Comparison of ENCODE assay signal across 8 cellular contexts in the genomic region with DNA sequence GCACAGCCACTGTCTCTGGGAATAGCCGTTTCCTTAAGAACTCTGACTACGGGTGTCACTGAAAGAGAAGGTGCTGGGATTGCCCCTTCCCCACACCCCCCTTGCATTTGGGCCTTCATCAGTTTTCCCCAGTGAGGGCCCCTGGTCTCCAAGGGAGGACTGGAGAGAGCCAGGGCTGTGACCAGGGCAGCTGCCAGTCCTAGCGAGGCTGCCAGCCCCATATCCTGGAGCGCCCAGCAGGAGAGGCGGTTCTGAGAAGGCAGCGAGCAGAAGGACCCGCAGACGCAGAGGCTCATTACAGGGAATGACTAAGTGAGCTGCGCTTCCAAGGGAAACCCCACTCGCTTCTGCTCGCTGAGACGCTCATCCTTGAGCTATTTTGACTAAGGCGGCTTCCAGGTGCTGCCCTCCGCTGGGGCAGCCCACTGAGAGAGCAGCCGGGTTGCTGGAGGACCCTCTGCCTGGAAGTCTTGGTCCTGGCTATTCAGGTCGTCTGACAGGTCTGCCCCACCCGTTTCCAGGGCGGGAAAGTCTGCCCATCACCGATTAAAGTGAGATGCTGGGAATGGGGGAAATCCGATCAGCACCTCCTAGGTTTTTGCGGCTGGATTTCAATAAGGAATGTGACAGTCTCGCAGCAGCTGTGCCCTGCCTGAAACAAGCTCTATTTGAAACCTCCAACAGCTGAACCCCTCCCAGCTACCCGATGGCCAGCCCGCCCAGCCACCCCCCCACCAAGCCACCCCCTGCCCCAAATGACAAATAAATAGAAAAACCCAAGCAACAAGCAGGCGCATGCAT. TPM values are rescaled to one million over a fixed set of nuclear protein-coding genes. Genes with fewer than 3 reads are reported as not detected.
A peak's percentile ranks its signal among the peaks of the same experiment; 100 is the strongest.
DNase-seq lines count a peak whose midpoint lies in the region; ATAC-seq and TF ChIP-seq lines count a peak whose summit lies in the region.

No MANE protein-coding gene starts in this region.

- H3K27me3 Mint-ChIP-seq in nephron progenitor cell (ENCODE audit: low read depth, poor library complexity) = peaks cover 68% of the 10 kb centered on the region

- peak overlapping the region; percentile 76 for H3K4me3 Mint-ChIP-seq in nephron progenitor cell

- H3K4me3 ChIP-seq in choroid plexus epithelial cell (ENCODE audit: low read depth, low read length) = peak overlapping the region; percentile 11

- H3K27ac Mint-ChIP-seq in nephron progenitor cell = no peak overlapping the region

- H3K9me3 Mint-ChIP-seq in nephron progenitor cell = no peaks in the 10 kb centered on the region

- DNase-seq in EH (ENCODE audit: low read depth) (peak; percentile 83), NCI-H1417 (lab: John Stamatoyannopoulos, UW) (peak; percentile 67 to 87 (median 72)), choroid plexus epithelial cell (ENCODE audit: low read depth) (peak; percentile 84), nephron progenitor cell (no peak), pons (ENCODE audit: low spot score) (no peak), mesenteric fat pad (ENCODE audit: low spot score) (no peak)

- H3K36me3 Mint-ChIP-seq in nephron progenitor cell (ENCODE audit: low read depth) = no peaks in the 10 kb centered on the region

- ATAC-seq in HG02981 (IDR thresholded peaks at IDR 0.05; ENCODE audit: unreplicated experiment) (no peak), GM19023 (IDR thresholded peaks at IDR 0.05; ENCODE audit: unreplicated experiment) (no peak)

- H3K4me1 Mint-ChIP-seq in nephron progenitor cell = peaks cover 85% of the 10 kb centered on the region

- TF ChIP-seq CTCF in choroid plexus epithelial cell (conservative IDR thresholded peaks at IDR 0.05; ENCODE audit: low read depth, low read length) (peak; percentile 24), nephron progenitor cell (IDR thresholded peaks at IDR 0.05) (no peak)

RNA-seq across cellular contexts. Expression of a gene that starts 2.9 kb away (rescaled TPM):
- 0.96 TPM for total RNA-seq in mesenteric fat pad

Comparison
In these comparisons a context has a peak if more than half of its experiments do, and no peak if none do; other contexts are left out.
1. DNase-seq: peak in EH (single experiment), NCI-H1417 (3 of 3) and choroid plexus epithelial cell (single experiment); none in nephron progenitor cell (single experiment), pons (single experiment) and mesenteric fat pad (single experiment).